Comparison of ENCODE assay signal across 29 cellular contexts in the genomic region with DNA sequence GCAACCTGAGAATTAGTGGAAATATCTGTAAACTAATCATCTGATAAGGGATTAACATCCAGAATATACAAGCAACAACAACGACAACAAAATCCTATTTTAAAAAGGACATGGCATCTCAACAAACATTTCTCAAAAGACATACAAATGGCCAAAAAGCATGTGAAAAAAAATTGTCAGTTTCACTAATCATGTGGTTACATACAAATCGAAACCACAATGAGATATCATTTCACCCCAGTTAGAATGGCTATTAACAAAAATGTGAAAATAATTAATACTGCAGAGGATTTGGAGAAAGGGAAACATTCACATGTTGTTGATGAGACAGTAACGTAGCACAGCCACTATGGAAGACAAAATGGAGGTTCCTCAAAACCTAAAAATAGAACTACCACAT.
"Had no signal": no experiment of that assay in that cellular context is flagged by ENCODE, and none has a peak within 500 bp of the region (broad histone marks: within the 10 kb centered on the region; RNA-seq: fewer than 3 reads in every experiment).

No MANE protein-coding gene starts in this region.

- H3K4me3 ChIP-seq: ascending aorta, body of pancreas, SJSA1 had no signal

- H3K9me3 Mint-ChIP-seq: activated naive CD4-positive, alpha-beta T cell treated with anti-CD3 and anti-CD28 coated beads, Interleukin-2, amount 50 U/mL, for 72 hours; activated T-helper 1 cell treated with anti-CD3 and anti-CD28 coated beads, Interleukin-12 subunit alpha, Interleukin-12 subunit beta, Interleukin-2, Interleukin-4 antibody, amounts not matched to agents 30 ng/mL and 10 ng/mL and 1 ng/mL, durations not matched to agents 14 hours and 24 hours and 36 hours had no signal

- DNase-seq: activated CD4-positive, alpha-beta T cell treated with anti-CD3 and anti-CD28 coated beads for 4 hours; activated CD8-positive, alpha-beta memory T cell treated with anti-CD3 and anti-CD28 coated beads, Interleukin-2, amount 50 U/mL, for 4 hours; activated CD8-positive, alpha-beta T cell treated with anti-CD3 and anti-CD28 coated beads for 36 hours; activated effector memory CD4-positive, alpha-beta T cell treated with Interleukin-2 at 50 U/mL for 16 hours; activated naive CD4-positive, alpha-beta T cell treated with Interleukin-2 at 50 U/mL for 16 hours; activated naive CD8-positive, alpha-beta T cell treated with anti-CD3 and anti-CD28 coated beads, Interleukin-2, amount 50 U/mL, for 24 hours; amniotic stem cell; body of pancreas; central memory CD4-positive, alpha-beta T cell; NCI-H1092; NCI-H1417; NCI-H1930; NCI-H2171; NCI-H2227 treated with DMSO at 0.1 percent for 48 hours; NCI-H526 treated with DMSO at 0.1 percent for 48 hours; NCI-H82; NK-92 treated with Interleukin-12 subunit alpha and Interleukin-12 subunit beta, amount 100 ng/mL, for 24 hours; PC-3; SHP77; SW 1271 had no signal

- H3K4me3 Mint-ChIP-seq: activated CD8-positive, alpha-beta T cell treated with anti-CD3 and anti-CD28 coated beads for 36 hours; activated naive CD8-positive, alpha-beta T cell treated with anti-CD3 and anti-CD28 coated beads, Interleukin-2, amount 50 U/mL, for 24 hours; activated T-helper 1 cell treated with anti-CD3 and anti-CD28 coated beads, Interleukin-12 subunit alpha, Interleukin-12 subunit beta, Interleukin-2, Interleukin-4 antibody, amounts not matched to agents 30 ng/mL and 10 ng/mL and 1 ng/mL, durations not matched to agents 14 hours and 24 hours and 36 hours had no signal

- H3K9me3 ChIP-seq: body of pancreas, SJSA1 had no signal

- FAIRE-seq: bronchial epithelial cell, RCC 7860 had no signal

- H3K27ac ChIP-seq: ascending aorta, body of pancreas, SJSA1, VCaP had no signal

- H3K27ac Mint-ChIP-seq: activated CD8-positive, alpha-beta T cell treated with anti-CD3 and anti-CD28 coated beads for 36 hours; activated naive CD4-positive, alpha-beta T cell treated with anti-CD3 and anti-CD28 coated beads, Interleukin-2, amount 50 U/mL, for 72 hours; activated naive CD8-positive, alpha-beta T cell treated with anti-CD3 and anti-CD28 coated beads, Interleukin-2, amount 50 U/mL, for 24 hours; activated T-helper 1 cell treated with anti-CD3 and anti-CD28 coated beads, Interleukin-12 subunit alpha, Interleukin-12 subunit beta, Interleukin-2, Interleukin-4 antibody, amounts not matched to agents 30 ng/mL and 10 ng/mL and 1 ng/mL, durations not matched to agents 14 hours and 24 hours and 36 hours had no signal

- ATAC-seq: activated CD4-positive, CD25-positive, alpha-beta regulatory T cell treated with anti-CD3 and anti-CD28 coated beads, Interleukin-2, amount 50 U/mL, for 24 hours; activated CD8-positive, alpha-beta T cell treated with anti-CD3 and anti-CD28 coated beads for 36 hours; activated naive CD4-positive, alpha-beta T cell treated with anti-CD3 and anti-CD28 coated beads, Interleukin-2, amount 50 U/mL, for 72 hours; activated naive CD8-positive, alpha-beta T cell treated with anti-CD3 and anti-CD28 coated beads, Interleukin-2, amount 50 U/mL, for 24 hours; body of pancreas; PC-3; SK-N-SH treated with all-trans-retinoic acid at 6 μM for 48 hours had no signal

- H3K4me1 ChIP-seq: ascending aorta, body of pancreas, SJSA1 had no signal

- H3K27me3 Mint-ChIP-seq: activated CD8-positive, alpha-beta T cell treated with anti-CD3 and anti-CD28 coated beads for 36 hours; activated naive CD8-positive, alpha-beta T cell treated with anti-CD3 and anti-CD28 coated beads, Interleukin-2, amount 50 U/mL, for 24 hours had no signal

- H3K27me3 ChIP-seq: ascending aorta, body of pancreas, SJSA1 had no signal
